In genomic region chr14:62118871-62119270, GRCh38 we compare ENCODE assay signal across 27 cellular contexts.
"Had no signal": no experiment of that assay in that cellular context is flagged by ENCODE, and none has a peak within 500 bp of the region (broad histone marks: within the 10 kb centered on the region; RNA-seq: fewer than 3 reads in every experiment).

No MANE protein-coding gene starts in this region.

- H3K27ac ChIP-seq: epithelial cell of prostate, esophagus squamous epithelium, heart right ventricle, left ventricle myocardium inferior, parathyroid adenoma, right atrium auricular region, tibial nerve, VCaP had no signal

- H3K36me3 ChIP-seq: esophagus squamous epithelium, heart right ventricle, left ventricle myocardium inferior, right atrium auricular region, tibial nerve had no signal

- H3K27ac Mint-ChIP-seq: dendritic cell treated with granulocyte-macrophage colony-stimulating factor and Interleukin-4, amounts not matched to agents 40 ng/mL and 50 ng/mL, for 4 days had no signal

- H3K4me3 ChIP-seq: esophagus squamous epithelium, heart right ventricle, left ventricle myocardium inferior, lung, right atrium auricular region, tibial nerve had no signal

- H3K9me3 Mint-ChIP-seq: dendritic cell treated with granulocyte-macrophage colony-stimulating factor and Interleukin-4, amounts not matched to agents 40 ng/mL and 50 ng/mL, for 4 days; neural crest cell had no signal

- H3K9me3 ChIP-seq: esophagus squamous epithelium, heart right ventricle, left ventricle myocardium inferior, right atrium auricular region, tibial nerve had no signal

- H2AFZ ChIP-seq: parathyroid adenoma had no signal

- FAIRE-seq: astrocyte had no signal

- DNase-seq: activated CD4-positive, alpha-beta T cell treated with anti-CD3 and anti-CD28 coated beads for 48 hours; activated CD4-positive, alpha-beta T cell treated with anti-CD3 and anti-CD28 coated beads, Interleukin-2, amount 50 U/mL, for 48 hours; activated CD8-positive, alpha-beta memory T cell treated with anti-CD3 and anti-CD28 coated beads, Interleukin-2, amount 50 U/mL, for 4 hours; activated gamma-delta T cell; activated naive CD4-positive, alpha-beta T cell treated with anti-CD3 and anti-CD28 coated beads, Interleukin-2, amount 50 U/mL, for 16 hours; activated T-cell treated with anti-CD3 and anti-CD28 coated beads, Interleukin-2, amount 50 U/mL, for 1 hour; amniotic stem cell; effector CD4-positive, alpha-beta T cell; esophagus squamous epithelium; foreskin melanocyte; heart right ventricle; left ventricle myocardium inferior; mesendoderm; occipital lobe; stimulated activated CD4-positive, alpha-beta T cell treated with anti-CD3 and anti-CD28 coated beads, Interleukin-15, amount 100 ng/mL, for 24 hours; stimulated activated CD4-positive, alpha-beta T cell treated with anti-CD3 and anti-CD28 coated beads, Interleukin-2, amount 100 ng/mL, for 24 hours; stimulated activated naive CD4-positive, alpha-beta T cell treated with Interleukin-2 at 50 U/mL for 16 hours; T-helper 1 cell had no signal

- H3K79me2 ChIP-seq: parathyroid adenoma had no signal

- H3K4me3 Mint-ChIP-seq: dendritic cell treated with granulocyte-macrophage colony-stimulating factor and Interleukin-4, amounts not matched to agents 40 ng/mL and 50 ng/mL, for 4 days had no signal

- ATAC-seq: heart right ventricle had no signal

- H3K9ac ChIP-seq: parathyroid adenoma had no signal
